ENCODE assay signal across 8 cellular contexts in genomic region chr14:103563844-103564243, GRCh38. TPM values are rescaled to one million over a fixed set of nuclear protein-coding genes. Genes with fewer than 3 reads are reported as not detected.
DNase-seq lines count a peak whose midpoint lies in the region; FAIRE-seq and TF ChIP-seq lines count a peak whose summit lies in the region.
"Not testable (repeated sequence)": the region's sequence is repeated elsewhere in the genome, so short reads cannot be mapped to it uniquely, and the experiment has no call there.

No MANE protein-coding gene starts in this region.

- not testable (repeated sequence) for H3K23ac ChIP-seq in neuronal stem cell (ENCODE audit: low read depth, low read length, poor library complexity)

- H2BK5ac ChIP-seq in neuronal stem cell (ENCODE audit: low read length) = not testable (repeated sequence)

- intact Hi-C loops in kidney (cut with DNase I) = not testable (repeated sequence)

- H3K4ac ChIP-seq in neuronal stem cell (ENCODE audit: low read length) = not testable (repeated sequence)

- DNase-seq in adipocyte (ENCODE audit: low read depth); epithelial cell of esophagus (ENCODE audit: low read depth); neuronal stem cell (ENCODE audit: low spot score): not testable (repeated sequence)
- peak; percentile 18 for DNase-seq in kidney

- H3K4me1 Mint-ChIP-seq in T-helper 1 cell treated with Interleukin-12 subunit alpha and Interleukin-12 subunit beta and Interleukin-4 antibody, amounts not matched to agents 30 μg/mL and 1 μg/mL, for 36 hours (ENCODE audit: low read depth) = peaks cover 33% of the 10 kb centered on the region

- 75% methylated on average over 18 of the region's 18 CpGs for WGBS in HUES64
- no CpG with 5 or more reads among the region's 18 CpGs for WGBS in neuronal stem cell (ENCODE audit: extremely low coverage in 2 of 2, insufficient read length in 2 of 2, insufficient replicate concordance in 1 of 2), 2 donors

- H3K18ac ChIP-seq in neuronal stem cell (ENCODE audit: low read length) = not testable (repeated sequence)

- peaks cover 47 to 93% (median 69%) of the 10 kb centered on the region in 11 experiments; a peak in 21 of 22 replicates for H4K20me1 ChIP-seq in BLaER1 treated with 17β-estradiol and CSF1 and Interleukin-3, amounts not matched to agents 10 nM and 100 nM

- not testable (repeated sequence) for H4K8ac ChIP-seq in neuronal stem cell (ENCODE audit: low read depth, low read length)

- H3K4me1 ChIP-seq in BLaER1 treated with 17β-estradiol and CSF1 and Interleukin-3, amounts not matched to agents 10 nM and 100 nM = peaks cover 50 to 70% (median 61%) of the 10 kb centered on the region in 10 experiments
- not testable (repeated sequence) for H3K4me1 ChIP-seq in HUES64 (ENCODE audit: insufficient read depth, low read length)
- H3K4me1 ChIP-seq in adipocyte (ENCODE audit: control insufficient read depth, insufficient read depth, low read length) = peaks cover 36% of the 10 kb centered on the region
- H3K4me1 ChIP-seq in kidney (ENCODE audit: control insufficient read depth in 1 of 2, insufficient read depth in 1 of 2, low read depth in 1 of 2, low read length in 2 of 2) = peaks cover 18 to 25% of the 10 kb centered on the region in 2 donors
- peaks cover 8 to 16% of the 10 kb centered on the region in 2 donors for H3K4me1 ChIP-seq in neuronal stem cell (ENCODE audit: control insufficient read depth in 2 of 2, insufficient read depth in 1 of 2, low read depth in 1 of 2, low read length in 2 of 2)
- H3K4me1 ChIP-seq in subcutaneous abdominal adipose tissue (ENCODE audit: control insufficient read depth in 5 of 5, insufficient read depth in 5 of 5, low read length in 5 of 5) = peaks cover 18 to 56% (median 52%) of the 10 kb centered on the region in 5 donors

- H3K36me3 Mint-ChIP-seq in T-helper 1 cell treated with Interleukin-12 subunit alpha and Interleukin-12 subunit beta and Interleukin-4 antibody, amounts not matched to agents 30 μg/mL and 1 μg/mL, for 36 hours (ENCODE audit: low read depth) = peaks cover 14% of the 10 kb centered on the region

- peaks cover 19% of the 10 kb centered on the region for H3K79me1 ChIP-seq in neuronal stem cell (ENCODE audit: low read depth, low read length)

- H2BK15ac ChIP-seq in neuronal stem cell (ENCODE audit: low read length) = not testable (repeated sequence)

- not testable (repeated sequence) for H2BK12ac ChIP-seq in neuronal stem cell (ENCODE audit: low read length)

- H2BK120ac ChIP-seq in neuronal stem cell (ENCODE audit: low read depth, low read length) = not testable (repeated sequence)

- H3K9me3 ChIP-seq in BLaER1 treated with 17β-estradiol and CSF1 and Interleukin-3, amounts not matched to agents 10 nM and 100 nM (replicated peaks in 1 of 11); HUES64 (ENCODE audit: insufficient read depth, low read depth, low read length); adipocyte (ENCODE audit: control insufficient read depth, low read length); kidney (ENCODE audit: control insufficient read depth in 1 of 2, low read length in 2 of 2); neuronal stem cell (replicated peaks in 1 of 2; ENCODE audit: control insufficient read depth in 2 of 2, insufficient read depth in 1 of 2, low read depth in 1 of 2, low read length in 2 of 2); subcutaneous abdominal adipose tissue (ENCODE audit: control insufficient read depth in 5 of 5, low read length in 5 of 5): not testable (repeated sequence)

- H3K4me3 ChIP-seq in BLaER1 treated with 17β-estradiol and CSF1 and Interleukin-3, amounts not matched to agents 10 nM and 100 nM = peak overlapping the region; percentile 87 to 100 (median 98)
- H3K4me3 ChIP-seq in HUES64 (ENCODE audit: low read length) = peak overlapping the region; percentile 99
- peak overlapping the region; percentile 90 for H3K4me3 ChIP-seq in adipocyte (ENCODE audit: low read length)
- peak overlapping the region; percentile 92 for H3K4me3 ChIP-seq in epithelial cell of esophagus (ENCODE audit: low read length)
- peak overlapping the region; percentile 69 to 86 for H3K4me3 ChIP-seq in kidney (ENCODE audit: low read length in 2 of 2)
- H3K4me3 ChIP-seq in neuronal stem cell (ENCODE audit: low read length in 2 of 2) = peak overlapping the region in 1 of 2 donors; percentile 97
- H3K4me3 ChIP-seq in subcutaneous abdominal adipose tissue (ENCODE audit: low read depth in 1 of 5, low read length in 5 of 5) = peak overlapping the region; percentile 81 to 95 (median 91)

- H4K91ac ChIP-seq in neuronal stem cell (ENCODE audit: low read depth, low read length, poor library complexity) = not testable (repeated sequence)

- H3K4me2 ChIP-seq in BLaER1 treated with 17β-estradiol and CSF1 and Interleukin-3, amounts not matched to agents 10 nM and 100 nM = peak overlapping the region; percentile 87 to 97 (median 94)
- peak overlapping the region; percentile 83 for H3K4me2 ChIP-seq in neuronal stem cell (ENCODE audit: insufficient read depth, low read length, poor library complexity, severe bottlenecking)

- TF ChIP-seq CTCF in epithelial cell of esophagus (IDR thresholded peaks at IDR 0.05; ENCODE audit: insufficient read depth, low read depth, low read length, missing control alignments); kidney (IDR thresholded peaks at IDR 0.05; ENCODE audit: borderline replicate concordance, extremely low read depth, insufficient read depth): not testable (repeated sequence)

- not testable (repeated sequence) for H3K14ac ChIP-seq in neuronal stem cell (ENCODE audit: low read length)

- H3K9me3 Mint-ChIP-seq in T-helper 1 cell treated with Interleukin-12 subunit alpha and Interleukin-12 subunit beta and Interleukin-4 antibody, amounts not matched to agents 30 μg/mL and 1 μg/mL, for 36 hours = not testable (repeated sequence)

- H2AK5ac ChIP-seq in neuronal stem cell (ENCODE audit: low read depth, low read length) = not testable (repeated sequence)

- H3K27me3 Mint-ChIP-seq in T-helper 1 cell treated with Interleukin-12 subunit alpha and Interleukin-12 subunit beta and Interleukin-4 antibody, amounts not matched to agents 30 μg/mL and 1 μg/mL, for 36 hours (ENCODE audit: low read depth) = not testable (repeated sequence)

- H3K27ac ChIP-seq in BLaER1 treated with 17β-estradiol and CSF1 and Interleukin-3, amounts not matched to agents 10 nM and 100 nM = peak overlapping the region in 2 of 11 experiments; percentile 96 to 98; a peak in 1 of 22 replicates
- not testable (repeated sequence) for H3K27ac ChIP-seq in HUES64 (ENCODE audit: low read depth, low read length); kidney (ENCODE audit: low read depth in 2 of 2, low read length in 2 of 2); neuronal stem cell (replicated peaks; ENCODE audit: low read length)
- peak overlapping the region; percentile 98 for H3K27ac ChIP-seq in subcutaneous abdominal adipose tissue (ENCODE audit: low read depth, low read length)

- not testable (repeated sequence) for H3K27me3 ChIP-seq in BLaER1 treated with 17β-estradiol and CSF1 and Interleukin-3, amounts not matched to agents 10 nM and 100 nM; HUES64 (ENCODE audit: insufficient read depth, low read length); adipocyte (replicated peaks; ENCODE audit: control insufficient read depth, insufficient read depth, low read length); neuronal stem cell (ENCODE audit: control insufficient read depth in 3 of 3, insufficient read depth in 3 of 3, low read depth in 1 of 3, low read length in 3 of 3); subcutaneous abdominal adipose tissue (ENCODE audit: control insufficient read depth in 5 of 5, insufficient read depth in 4 of 5, low read length in 5 of 5)

- peak overlapping the region; percentile 31 for H3K27ac Mint-ChIP-seq in T-helper 1 cell treated with Interleukin-12 subunit alpha and Interleukin-12 subunit beta and Interleukin-4 antibody, amounts not matched to agents 30 μg/mL and 1 μg/mL, for 36 hours

- H3K36me3 ChIP-seq in BLaER1 treated with 17β-estradiol and CSF1 and Interleukin-3, amounts not matched to agents 10 nM and 100 nM = peaks cover 16 to 31% (median 26%) of the 10 kb centered on the region in 11 experiments
- H3K36me3 ChIP-seq in HUES64 (ENCODE audit: insufficient read depth, low read length) (peaks cover 19% of the 10 kb centered on the region), adipocyte (ENCODE audit: control insufficient read depth, insufficient read depth, low read length, severe bottlenecking) (peaks cover 21% of the 10 kb centered on the region), kidney (ENCODE audit: control insufficient read depth in 1 of 2, insufficient read depth in 2 of 2, low read length in 2 of 2) (peaks cover 7 to 18% of the 10 kb centered on the region in 2 donors), neuronal stem cell (replicated peaks in 1 of 2; ENCODE audit: control insufficient read depth in 2 of 2, insufficient read depth in 2 of 2, low read length in 2 of 2) (peaks cover 6 to 34% of the 10 kb centered on the region in 2 donors), subcutaneous abdominal adipose tissue (ENCODE audit: control insufficient read depth in 5 of 5, insufficient read depth in 5 of 5, low read length in 5 of 5) (peaks cover 0 to 18% (median 10%) of the 10 kb centered on the region in 5 donors)

- not testable (repeated sequence) for H2AFZ ChIP-seq in neuronal stem cell (ENCODE audit: low read length)

- peak overlapping the region; percentile 88 to 98 (median 95) for H3K9ac ChIP-seq in BLaER1 treated with 17β-estradiol and CSF1 and Interleukin-3, amounts not matched to agents 10 nM and 100 nM
- H3K9ac ChIP-seq in HUES64 (ENCODE audit: low read depth, low read length) = peak overlapping the region; percentile 98
- H3K9ac ChIP-seq in adipocyte (ENCODE audit: low read length) = peak overlapping the region; percentile 92
- peak overlapping the region in 1 of 2 donors; percentile 67 for H3K9ac ChIP-seq in kidney (ENCODE audit: low read length in 2 of 2)
- not testable (repeated sequence) for H3K9ac ChIP-seq in neuronal stem cell (ENCODE audit: low read depth, low read length, poor library complexity)
- H3K9ac ChIP-seq in subcutaneous abdominal adipose tissue (ENCODE audit: low read length in 5 of 5) = peak overlapping the region in 4 of 5 donors; percentile 88 to 96 (median 92)

- H3K4me3 Mint-ChIP-seq in T-helper 1 cell treated with Interleukin-12 subunit alpha and Interleukin-12 subunit beta and Interleukin-4 antibody, amounts not matched to agents 30 μg/mL and 1 μg/mL, for 36 hours = peak overlapping the region; percentile 91

- not testable (repeated sequence) for FAIRE-seq in kidney (lab: Jason Lieb, UNC)

RNA-seq across cellular contexts. Expression of gene COA8, which starts 1.1 kb away (rescaled TPM):
- polyA plus RNA-seq in HUES64 (2013, experiment 1 of 2) = 21.1 TPM
- 31.8 TPM for polyA plus RNA-seq in HUES64 (2013, experiment 2 of 2)
- 40.7 TPM for total RNA-seq in kidney
- polyA plus RNA-seq in kidney (ENCODE audit: insufficient read depth, low read depth, low replicate concordance) = 65.1 TPM
- polyA plus RNA-seq in neuronal stem cell (2013, experiment 1 of 2) = 45.8 TPM
- polyA plus RNA-seq in neuronal stem cell (2013, experiment 2 of 2) = 47.5 TPM

RNA-seq across cellular contexts. Expression of gene BAG5, which starts 1.4 kb away (rescaled TPM):
- 20.5 TPM for polyA plus RNA-seq in HUES64 (2013, experiment 1 of 2)
- polyA plus RNA-seq in HUES64 (2013, experiment 2 of 2) = 21.2 TPM
- total RNA-seq in kidney = 64.5 TPM
- polyA plus RNA-seq in kidney (ENCODE audit: insufficient read depth, low read depth, low replicate concordance) = 17.1 TPM
- 11.7 TPM for polyA plus RNA-seq in neuronal stem cell (2013, experiment 1 of 2)
- 11.8 TPM for polyA plus RNA-seq in neuronal stem cell (2013, experiment 2 of 2)

RNA-seq across cellular contexts. Expression of gene TRMT61A, which starts 34.8 kb away (rescaled TPM):
- polyA plus RNA-seq in HUES64 (2013, experiment 1 of 2) = 9.3 TPM
- 8.2 TPM for polyA plus RNA-seq in HUES64 (2013, experiment 2 of 2)
- total RNA-seq in kidney = 16.0 TPM
- polyA plus RNA-seq in kidney (ENCODE audit: insufficient read depth, low read depth, low replicate concordance) = 11.9 TPM
- polyA plus RNA-seq in neuronal stem cell (2013, experiment 1 of 2) = 2.1 TPM
- 2.2 TPM for polyA plus RNA-seq in neuronal stem cell (2013, experiment 2 of 2)

RNA-seq across cellular contexts. Expression of gene CKB, which starts 41.2 kb away (rescaled TPM):
- polyA plus RNA-seq in HUES64 (2013, experiment 1 of 2) = 324 TPM
- polyA plus RNA-seq in HUES64 (2013, experiment 2 of 2) = 386 TPM
- 539 TPM for total RNA-seq in kidney
- polyA plus RNA-seq in kidney (ENCODE audit: insufficient read depth, low read depth, low replicate concordance) = 916 TPM
- 418 TPM for polyA plus RNA-seq in neuronal stem cell (2013, experiment 1 of 2)
- 412 TPM for polyA plus RNA-seq in neuronal stem cell (2013, experiment 2 of 2)
